ENCODE assay signal across 11 cellular contexts in the genomic region with DNA sequence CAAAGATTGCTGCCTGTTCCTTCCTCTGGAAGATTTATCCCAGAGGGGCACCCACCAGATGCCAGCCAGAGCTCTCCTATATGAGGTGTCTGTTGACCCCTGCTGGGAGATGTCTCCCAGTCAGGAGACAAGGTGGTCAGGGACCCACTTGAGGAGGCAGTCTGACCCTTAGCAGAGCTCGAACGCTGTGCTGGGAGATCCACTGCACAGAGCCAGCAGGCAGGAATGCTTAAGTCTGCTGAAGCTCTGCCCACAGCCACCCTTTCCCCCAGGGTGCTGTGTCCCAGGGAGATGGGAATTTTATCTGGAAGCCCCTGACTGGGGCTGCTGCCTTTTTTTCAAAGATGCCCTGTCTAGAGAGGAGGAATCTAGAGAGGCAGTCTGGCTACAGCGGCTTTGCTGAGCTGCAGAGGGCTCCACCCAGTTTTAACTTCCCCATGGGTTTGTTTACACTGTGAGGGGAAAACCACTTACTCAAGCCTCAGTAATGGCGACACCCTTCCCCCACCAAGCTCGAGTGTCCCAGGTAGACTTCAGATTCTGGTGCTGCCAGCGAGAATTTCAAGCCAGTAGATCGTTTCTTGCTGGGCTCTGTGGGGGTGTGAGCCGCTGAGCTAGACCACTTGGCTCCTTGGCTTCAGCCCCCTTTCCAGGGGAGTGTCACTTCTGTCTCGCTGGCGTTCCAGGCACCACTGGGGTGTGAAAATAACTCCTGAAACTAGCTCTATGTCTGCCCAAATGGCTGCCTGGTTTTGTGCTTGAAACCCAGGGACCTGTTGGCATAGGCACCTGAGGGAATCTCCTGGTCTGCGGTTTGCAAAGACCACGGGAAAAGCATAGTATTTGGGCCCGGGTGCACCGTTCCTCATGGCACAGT. TPM values are rescaled to one million over a fixed set of nuclear protein-coding genes. Genes with fewer than 3 reads are reported as not detected.
DNase-seq lines count a peak whose midpoint lies in the region; ATAC-seq and FAIRE-seq lines count a peak whose summit lies in the region.
"Had no signal": no experiment of that assay in that cellular context is flagged by ENCODE, and none has a peak within 500 bp of the region (broad histone marks: within the 10 kb centered on the region; RNA-seq: fewer than 3 reads in every experiment).

No MANE protein-coding gene starts in this region.

- peaks cover 0 to 36% of the 10 kb centered on the region in 2 donors for H3K36me3 Mint-ChIP-seq in naive B cell

- peak overlapping the region; percentile 34 to 91 (median 62) for H3K27ac Mint-ChIP-seq in naive B cell
- H3K27ac Mint-ChIP-seq: activated naive CD8-positive, alpha-beta T cell had no signal

- FAIRE-seq in RCC 7860 (lab: Jason Lieb, UNC), result no peak

- ATAC-seq in GM19328 (IDR thresholded peaks at IDR 0.05; ENCODE audit: unreplicated experiment) (peak; percentile 77), HG02938 (IDR thresholded peaks at IDR 0.05; ENCODE audit: unreplicated experiment) (peak; percentile 68), naive B cell (ENCODE audit: low read depth in 2 of 2) (peak; percentile 86 to 90)
- ATAC-seq: Panc1 had no signal

- H3K4me3 Mint-ChIP-seq in naive B cell, result peak overlapping the region in 7 of 8 donors; percentile 51 to 80 (median 61)
- H3K4me3 Mint-ChIP-seq: activated naive CD8-positive, alpha-beta T cell had no signal

- DNase-seq in NOMO-1 treated with dmso at 0.1 percent for 144 hours (lab: John Stamatoyannopoulos, UW; ENCODE audit: unreplicated experiment) (peak; percentile 7), naive B cell (peak; percentile 31), nucleus accumbens (lab: John Stamatoyannopoulos, UW) (no peak), RCC 7860 (ENCODE audit: low spot score) (no peak), AG08395 (ENCODE audit: low spot score) (no peak)
- DNase-seq in activated effector memory CD4-positive, alpha-beta T cell treated with Interleukin-2 at 50 U/mL for 16 hours, result no peak
- DNase-seq: foreskin keratinocyte had no signal

- H3K4me1 Mint-ChIP-seq in naive B cell, result peaks cover 11 to 28% (median 27%) of the 10 kb centered on the region in 3 donors

- H3K27me3 Mint-ChIP-seq in naive B cell, result no peaks in the 10 kb centered on the region

- H3K9me3 Mint-ChIP-seq in naive B cell, result peaks cover 11 to 46% (median 25%) of the 10 kb centered on the region in 7 donors

RNA-seq across cellular contexts. Expression of gene PDC, which starts 51.1 kb away (rescaled TPM):
- not detected for polyA plus RNA-seq in naive B cell (ENCODE audit: low read depth in 6 of 6)
- polyA plus RNA-seq: foreskin keratinocyte had no signal

Comparison
In these comparisons a context has a peak if more than half of its experiments do, and no peak if none do; other contexts are left out.
1. DNase-seq: peak in NOMO-1 treated with dmso at 0.1 percent for 144 hours (single experiment) and naive B cell (single experiment); none in nucleus accumbens (0 of 56), RCC 7860 (single experiment), activated effector memory CD4-positive, alpha-beta T cell treated with Interleukin-2 at 50 U/mL for 16 hours (single experiment) and AG08395 (single experiment).
2. Peak in every context shown above with its lines, with median percentiles within 50 percentile points of each other: ATAC-seq.